Comparison of ENCODE assay signal across 1 cellular context in the genomic region with DNA sequence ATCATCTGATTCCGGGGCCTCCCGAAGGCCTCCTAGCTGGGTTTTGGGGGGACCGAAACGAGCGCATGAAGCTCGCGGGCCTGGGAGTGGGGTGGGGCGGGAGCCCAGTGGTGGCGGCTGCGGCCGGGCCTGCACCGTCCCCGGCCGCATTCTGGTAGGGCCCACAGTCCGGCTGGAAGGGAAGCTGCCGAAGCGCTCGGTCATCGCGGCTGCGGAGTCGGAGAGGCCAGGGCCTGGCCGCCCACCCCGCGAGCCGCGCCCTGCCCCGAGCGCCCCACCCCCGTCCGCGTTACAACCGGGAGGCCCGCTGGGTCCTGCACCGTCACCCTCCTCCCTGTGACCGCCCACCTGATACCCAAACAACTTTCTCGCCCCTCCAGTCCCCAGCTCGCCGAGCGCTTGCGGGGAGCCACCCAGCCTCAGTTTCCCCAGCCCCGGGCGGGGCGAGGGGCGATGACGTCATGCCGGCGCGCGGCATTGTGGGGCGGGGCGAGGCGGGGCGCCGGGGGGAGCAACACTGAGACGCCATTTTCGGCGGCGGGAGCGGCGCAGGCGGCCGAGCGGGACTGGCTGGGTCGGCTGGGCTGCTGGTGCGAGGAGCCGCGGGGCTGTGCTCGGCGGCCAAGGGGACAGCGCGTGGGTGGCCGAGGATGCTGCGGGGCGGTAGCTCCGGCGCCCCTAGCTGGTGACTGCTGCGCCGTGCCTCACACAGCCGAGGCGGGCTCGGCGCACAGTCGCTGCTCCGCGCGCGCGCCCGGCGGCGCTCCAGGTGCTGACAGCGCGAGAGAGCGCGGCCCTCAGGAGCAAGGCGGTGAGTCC.
A peak's percentile ranks its signal among the peaks of the same experiment; 100 is the strongest.
TF ChIP-seq lines count a peak whose summit lies in the region.

Gene KLC1, plus strand, starts transcription at position 528 of the 819 bp plus-strand sequence. CDS start 25,354 bp downstream, outside the sequence.

TF ChIP-seq in GM23338, 12 proteins besides CTCF, POLR2A, EP300 and RAD21 (continued from another document):
- TF ChIP-seq ZNF462 (CRISPR knock-in tag; IDR thresholded peaks at IDR 0.05) (no peak), POLR2AphosphoS5 (IDR thresholded peaks at IDR 0.05; ENCODE audit: low read depth) (peak; percentile 89)
